In the genomic region with DNA sequence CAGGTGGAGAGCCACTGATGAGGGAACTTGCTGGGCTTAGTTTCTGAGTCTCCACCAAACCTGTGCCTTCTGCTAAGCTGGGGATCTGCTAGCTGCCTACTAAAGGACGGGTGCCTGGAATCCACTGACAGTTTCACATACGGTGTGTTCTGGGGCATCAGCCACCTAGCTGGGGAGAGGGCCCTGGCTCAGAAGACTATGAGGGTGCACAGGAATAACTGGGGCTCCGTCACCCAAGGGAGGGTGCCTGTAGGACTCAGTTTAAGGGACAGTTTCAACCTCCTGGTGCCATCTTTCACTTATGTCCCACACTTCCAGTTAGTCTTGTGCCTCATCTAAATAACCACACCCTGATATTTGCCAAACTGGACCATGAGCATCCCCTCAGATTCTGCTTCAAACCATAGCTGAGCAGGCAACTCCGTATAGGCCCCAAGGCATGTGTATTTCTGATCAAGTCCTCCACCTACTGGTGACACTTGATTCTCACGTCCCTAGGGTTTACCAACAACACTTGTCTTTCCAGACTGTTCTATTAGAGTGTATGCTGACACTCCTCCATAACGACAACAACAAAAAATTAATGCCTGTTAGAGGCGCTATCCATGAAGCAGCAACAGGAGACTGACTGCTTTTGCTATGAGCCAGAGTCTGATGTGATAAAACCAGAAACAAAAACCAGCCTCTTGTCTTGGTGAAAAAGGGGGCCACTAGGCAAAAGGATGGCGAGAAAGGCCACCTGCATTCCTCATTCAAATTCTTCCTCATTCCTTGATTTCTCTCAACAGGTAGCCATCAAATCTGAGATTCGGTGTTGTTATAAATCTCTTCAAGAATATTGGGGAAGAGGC, we compare ENCODE assay signal across 8 cellular contexts. TPM values are rescaled to one million over a fixed set of nuclear protein-coding genes. Genes with fewer than 3 reads are reported as not detected.
DNase-seq lines count a peak whose midpoint lies in the region; ATAC-seq, FAIRE-seq and TF ChIP-seq lines count a peak whose summit lies in the region.

No MANE protein-coding gene starts in this region.

- intact Hi-C loops in left colon (cut with DNase I, micrococcal nuclease), result no loop called here

- no peak overlapping the region for H3K4me3 ChIP-seq in bronchial epithelial cell (ENCODE audit: low read depth, low read length)

- peak; percentile 85 for FAIRE-seq in bronchial epithelial cell (lab: Jason Lieb, UNC)

- DNase-seq in AG09319 (ENCODE audit: extremely low read depth, low read depth), result no peak
- DNase-seq in M059J (ENCODE audit: low read depth), result peak; percentile 67
- peak; percentile 73 for DNase-seq in SK-MEL-5 (ENCODE audit: low read depth, low spot score)
- DNase-seq in bronchial epithelial cell (ENCODE audit: low read depth), result peak; percentile 56
- DNase-seq in left colon, result peak; percentile 26 to 41
- DNase-seq in superior temporal gyrus (ENCODE audit: extremely low spot score), result peak; percentile 89

- no peaks in the 10 kb centered on the region for H3K36me3 ChIP-seq in bronchial epithelial cell (ENCODE audit: control insufficient read depth, insufficient read depth, low read length)

- H3K27me3 ChIP-seq in bronchial epithelial cell (ENCODE audit: control insufficient read depth, insufficient read depth, low read length), result no peaks in the 10 kb centered on the region

- ATAC-seq in left colon (peak; percentile 100), HG03469 (IDR thresholded peaks at IDR 0.05; ENCODE audit: unreplicated experiment) (no peak)

- TF ChIP-seq CTCF in AG09319 (IDR thresholded peaks at IDR 0.05; ENCODE audit: low read depth, low read length) (peak; percentile 67), GM12874 (IDR thresholded peaks at IDR 0.05; ENCODE audit: insufficient read depth, low read depth, low read length) (peak; percentile 49), bronchial epithelial cell (IDR thresholded peaks at IDR 0.05; ENCODE audit: insufficient read depth, low read length, severe bottlenecking) (peak; percentile 59)

- in situ Hi-C loops in SK-MEL-5 (cut with HindIII; ENCODE audit: low pct_unique_long_range_greater_than_20kb, low sequenced_read_pairs), result no loop called here

RNA-seq across cellular contexts. Expression of a gene that starts 55.0 kb away (rescaled TPM):
- total RNA-seq in M059J (2014; rRNA removed; shearing (Covaris generic)), result 10.6 and 13.3 TPM in 2 replicates
- total RNA-seq in SK-MEL-5 (2014; rRNA removed; shearing (Covaris generic)), result 27.9 and 30.7 TPM in 2 replicates
- 11.0 and 15.1 TPM in 2 replicates for polyA plus RNA-seq in SK-MEL-5 (2015; cell fraction: cytosol; rRNA removed)
- polyA plus RNA-seq in SK-MEL-5 (2015; cell fraction: nucleus; rRNA removed), result 323 and 334 TPM in 2 replicates
- total RNA-seq in bronchial epithelial cell (25.6 and 26.6 TPM in 2 replicates), left colon (10 to 100 TPM; 25.9 to 32.3 TPM)
